Comparison of ENCODE assay signal across 13 cellular contexts in genomic region chr22:27877501-27877900, GRCh38. TPM values are rescaled to one million over a fixed set of nuclear protein-coding genes. Genes with fewer than 3 reads are reported as not detected.
DNase-seq lines count a peak whose midpoint lies in the region; ATAC-seq and TF ChIP-seq lines count a peak whose summit lies in the region.
"Had no signal": no experiment of that assay in that cellular context is flagged by ENCODE, and none has a peak within 500 bp of the region (broad histone marks: within the 10 kb centered on the region; RNA-seq: fewer than 3 reads in every experiment).

No MANE protein-coding gene starts in this region.

- H3K27me3 ChIP-seq in rectal smooth muscle tissue (ENCODE audit: control insufficient read depth, insufficient read depth, low read length) = no peaks in the 10 kb centered on the region
- H3K27me3 ChIP-seq: colonic mucosa had no signal

- H3K4me3 Mint-ChIP-seq in T-helper 1 cell treated with Interleukin-12 subunit alpha and Interleukin-12 subunit beta and Interleukin-4 antibody, amounts not matched to agents 30 μg/mL and 1 μg/mL, for 36 hours = no peak overlapping the region
- H3K4me3 Mint-ChIP-seq in activated naive CD8-positive, alpha-beta T cell treated with anti-CD3 and anti-CD28 coated beads for 36 hours = no peak overlapping the region
- H3K4me3 Mint-ChIP-seq in nephron progenitor cell = no peak overlapping the region

- H3K9me3 Mint-ChIP-seq in T-helper 1 cell treated with Interleukin-12 subunit alpha and Interleukin-12 subunit beta and Interleukin-4 antibody, amounts not matched to agents 30 μg/mL and 1 μg/mL, for 36 hours = no peaks in the 10 kb centered on the region
- no peaks in the 10 kb centered on the region for H3K9me3 Mint-ChIP-seq in activated naive CD8-positive, alpha-beta T cell treated with anti-CD3 and anti-CD28 coated beads for 36 hours
- no peaks in the 10 kb centered on the region for H3K9me3 Mint-ChIP-seq in nephron progenitor cell

- peaks cover 20% of the 10 kb centered on the region for H3K4me1 Mint-ChIP-seq in T-helper 1 cell treated with Interleukin-12 subunit alpha and Interleukin-12 subunit beta and Interleukin-4 antibody, amounts not matched to agents 30 μg/mL and 1 μg/mL, for 36 hours (ENCODE audit: low read depth)
- H3K4me1 Mint-ChIP-seq in activated naive CD8-positive, alpha-beta T cell treated with anti-CD3 and anti-CD28 coated beads for 36 hours = peaks cover 49% of the 10 kb centered on the region
- peaks cover 44% of the 10 kb centered on the region for H3K4me1 Mint-ChIP-seq in nephron progenitor cell

- H3K27ac Mint-ChIP-seq in T-helper 1 cell treated with Interleukin-12 subunit alpha and Interleukin-12 subunit beta and Interleukin-4 antibody, amounts not matched to agents 30 μg/mL and 1 μg/mL, for 36 hours = peak overlapping the region; percentile 22
- H3K27ac Mint-ChIP-seq in activated naive CD8-positive, alpha-beta T cell treated with anti-CD3 and anti-CD28 coated beads for 36 hours = peak overlapping the region; percentile 26
- no peak overlapping the region for H3K27ac Mint-ChIP-seq in nephron progenitor cell

- no peaks in the 10 kb centered on the region for H3K27me3 Mint-ChIP-seq in T-helper 1 cell treated with Interleukin-12 subunit alpha and Interleukin-12 subunit beta and Interleukin-4 antibody, amounts not matched to agents 30 μg/mL and 1 μg/mL, for 36 hours (ENCODE audit: low read depth)
- H3K27me3 Mint-ChIP-seq in activated naive CD8-positive, alpha-beta T cell treated with anti-CD3 and anti-CD28 coated beads for 36 hours = no peaks in the 10 kb centered on the region
- no peaks in the 10 kb centered on the region for H3K27me3 Mint-ChIP-seq in nephron progenitor cell (ENCODE audit: low read depth, poor library complexity)

- peak; percentile 59 for ATAC-seq in GM21825 (IDR thresholded peaks at IDR 0.05; ENCODE audit: unreplicated experiment)
- no peak for ATAC-seq in HG03378 (IDR thresholded peaks at IDR 0.05; ENCODE audit: unreplicated experiment)

- H3K4me1 ChIP-seq in rectal smooth muscle tissue (ENCODE audit: control insufficient read depth, insufficient read depth, low read length) = peaks cover 80% of the 10 kb centered on the region

- H3K9ac ChIP-seq in rectal smooth muscle tissue (ENCODE audit: low read length) = no peak overlapping the region

- TF ChIP-seq CTCF in nephron progenitor cell (IDR thresholded peaks at IDR 0.05) = no peak

- H3K27ac ChIP-seq in rectal smooth muscle tissue (ENCODE audit: low read depth, low read length) = peak overlapping the region; percentile 72
- H3K27ac ChIP-seq: colonic mucosa, VCaP had no signal

- no peak overlapping the region for H3K4me3 ChIP-seq in rectal smooth muscle tissue (ENCODE audit: low read length)
- H3K4me3 ChIP-seq: colonic mucosa had no signal

- peaks cover 5% of the 10 kb centered on the region for H3K36me3 Mint-ChIP-seq in T-helper 1 cell treated with Interleukin-12 subunit alpha and Interleukin-12 subunit beta and Interleukin-4 antibody, amounts not matched to agents 30 μg/mL and 1 μg/mL, for 36 hours (ENCODE audit: low read depth)
- H3K36me3 Mint-ChIP-seq in activated naive CD8-positive, alpha-beta T cell treated with anti-CD3 and anti-CD28 coated beads for 36 hours = peaks cover 13% of the 10 kb centered on the region
- peaks cover 10% of the 10 kb centered on the region for H3K36me3 Mint-ChIP-seq in nephron progenitor cell (ENCODE audit: low read depth)

- no peak for DNase-seq in T-helper 1 cell
- DNase-seq in activated naive CD8-positive, alpha-beta T cell treated with anti-CD3 and anti-CD28 coated beads for 36 hours = no peak
- DNase-seq in HK-2 (ENCODE audit: unreplicated experiment) = no peak
- DNase-seq in nephron progenitor cell = no peak
- DNase-seq: colonic mucosa; NCI-H1048; SIG-M5; stimulated activated CD4-positive, alpha-beta T cell treated with anti-CD3 and anti-CD28 coated beads, Interleukin-2, amount 100 ng/mL, for 24 hours had no signal

- no peaks in the 10 kb centered on the region for H3K36me3 ChIP-seq in rectal smooth muscle tissue (ENCODE audit: control insufficient read depth, insufficient read depth, low read length)
- H3K36me3 ChIP-seq: colonic mucosa had no signal

RNA-seq across cellular contexts. Expression of gene PITPNB, which starts 41.6 kb away (rescaled TPM):
- 100 to 1,000 TPM; 109 to 124 TPM for total RNA-seq in activated naive CD8-positive, alpha-beta T cell treated with anti-CD3 and anti-CD28 coated beads for 36 hours
